16 cellular contexts compared by ENCODE assay signal in genomic region chr2:68280316-68280715, GRCh38. TPM values are rescaled to one million over a fixed set of nuclear protein-coding genes. Genes with fewer than 3 reads are reported as not detected.
A peak's percentile ranks its signal among the peaks of the same experiment; 100 is the strongest.
DNase-seq lines count a peak whose midpoint lies in the region; FAIRE-seq and TF ChIP-seq lines count a peak whose summit lies in the region.
"Had no signal": no experiment of that assay in that cellular context is flagged by ENCODE, and none has a peak within 500 bp of the region (broad histone marks: within the 10 kb centered on the region; RNA-seq: fewer than 3 reads in every experiment).

No MANE protein-coding gene starts in this region.

- no peak for TF ChIP-seq EP300 in suprapubic skin (IDR thresholded peaks at IDR 0.05)

- TF ChIP-seq RAD21 in liver (IDR thresholded peaks at IDR 0.05): peak; percentile 9 to 39

- no peak overlapping the region for H3K4me3 ChIP-seq in bronchial epithelial cell (ENCODE audit: low read depth, low read length)
- no peak overlapping the region for H3K4me3 ChIP-seq in liver (ENCODE audit: low read depth in 1 of 3, low read length in 3 of 3)
- H3K4me3 ChIP-seq in suprapubic skin: no peak overlapping the region
- H3K4me3 ChIP-seq: HAP-1 had no signal

- no peak overlapping the region for H3K9ac ChIP-seq in liver (ENCODE audit: low read depth in 1 of 2, low read length in 2 of 2)

- H3K4me1 ChIP-seq in liver (ENCODE audit: control insufficient read depth in 4 of 4, insufficient read depth in 4 of 4, low read length in 3 of 4): peaks cover 0 to 13% (median 8%) of the 10 kb centered on the region in 4 donors
- peaks cover 63% of the 10 kb centered on the region for H3K4me1 ChIP-seq in suprapubic skin
- H3K4me1 ChIP-seq: Caco-2, HAP-1 had no signal

- H3K36me3 ChIP-seq in bronchial epithelial cell (ENCODE audit: control insufficient read depth, insufficient read depth, low read length): no peaks in the 10 kb centered on the region
- H3K36me3 ChIP-seq in liver (ENCODE audit: control insufficient read depth in 4 of 4, insufficient read depth in 3 of 4, low read depth in 1 of 4, low read length in 3 of 4): no peaks in the 10 kb centered on the region
- no peaks in the 10 kb centered on the region for H3K36me3 ChIP-seq in suprapubic skin
- H3K36me3 ChIP-seq: HAP-1 had no signal

- H3K27ac ChIP-seq in liver (ENCODE audit: low read depth in 1 of 2, low read length in 2 of 2) (peak overlapping the region in 1 of 2 donors; percentile 64), suprapubic skin (peak overlapping the region; percentile 68), substantia nigra (ENCODE audit: low read depth, low read length, poor library complexity, severe bottlenecking) (no peak overlapping the region)

- 39% methylated on average over 1 of the region's 1 CpG for WGBS in liver
- WGBS in suprapubic skin: 55% methylated on average over 1 of the region's 1 CpG

- FAIRE-seq in GM12892 (lab: Jason Lieb, UNC): peak; percentile 38
- FAIRE-seq in bronchial epithelial cell (lab: Jason Lieb, UNC): no peak
- FAIRE-seq: A204.1, H1, HTR-8/SVneo had no signal

- DNase-seq in GM12892 (ENCODE audit: insufficient read length) (no peak), bronchial epithelial cell (ENCODE audit: low read depth) (peak; percentile 15), suprapubic skin (ENCODE audit: low spot score in 2 of 2) (no peak), AML-193 (lab: John Stamatoyannopoulos, UW) (no peak), Kasumi-1 (lab: John Stamatoyannopoulos, UW) (no peak), substantia nigra (lab: John Stamatoyannopoulos, UW) (no peak)
- DNase-seq: Caco-2; CD8-positive, alpha-beta memory T cell; DND-41; GDM1; HFFc6 had no signal

- TF ChIP-seq CTCF in bronchial epithelial cell (IDR thresholded peaks at IDR 0.05; ENCODE audit: insufficient read depth, low read length, severe bottlenecking) (no peak), liver (IDR thresholded peaks at IDR 0.05; ENCODE audit: low read depth, low read length, missing input control) (no peak), suprapubic skin (IDR thresholded peaks at IDR 0.05) (no peak)

- H3K27me3 ChIP-seq in bronchial epithelial cell (ENCODE audit: control insufficient read depth, insufficient read depth, low read length) (no peaks in the 10 kb centered on the region), liver (ENCODE audit: control insufficient read depth in 4 of 4, insufficient read depth in 4 of 4, low read length in 3 of 4) (no peaks in the 10 kb centered on the region), suprapubic skin (no peaks in the 10 kb centered on the region)

- H3K9me3 ChIP-seq in liver (ENCODE audit: control insufficient read depth in 4 of 4, low read length in 3 of 4): no peaks in the 10 kb centered on the region
- H3K9me3 ChIP-seq in suprapubic skin: no peaks in the 10 kb centered on the region
- H3K9me3 ChIP-seq: Caco-2, HAP-1 had no signal

- no peak for TF ChIP-seq POLR2A in GM12892 (IDR thresholded peaks at IDR 0.05; ENCODE audit: low read depth, low read length)
- no peak for TF ChIP-seq POLR2A in suprapubic skin (IDR thresholded peaks at IDR 0.05)

TF ChIP-seq in liver, 16 proteins besides CTCF, POLR2A, EP300 and RAD21:
- TF ChIP-seq EGR1 (IDR thresholded peaks at IDR 0.05; ENCODE audit: low read depth in 2 of 2) (no peak), TAF1 (conservative IDR thresholded peaks at IDR 0.05) (no peak), RXRA (IDR thresholded peaks at IDR 0.05) (peak; percentile 74 to 76), ZBTB33 (IDR thresholded peaks at IDR 0.05) (peak; percentile 38), REST (IDR thresholded peaks at IDR 0.05) (no peak), YY1 (IDR thresholded peaks at IDR 0.05) (no peak), ATF3 (IDR thresholded peaks at IDR 0.05) (no peak), GABPA (IDR thresholded peaks at IDR 0.05 in 1 of 2, conservative IDR thresholded peaks at IDR 0.05 in 1 of 2) (no peak), NR2F2 (IDR thresholded peaks at IDR 0.05) (no peak), HNF4A (conservative IDR thresholded peaks at IDR 0.05) (peak; percentile 98), HNF4G (IDR thresholded peaks at IDR 0.05) (peak; percentile 80), FOXA1 (IDR thresholded peaks at IDR 0.05) (peak; percentile 45), JUND (IDR thresholded peaks at IDR 0.05) (peak; percentile 48 to 73), FOXA2 (IDR thresholded peaks at IDR 0.05) (no peak), MAX (IDR thresholded peaks at IDR 0.05) (peak; percentile 33), SP1 (IDR thresholded peaks at IDR 0.05) (peak; percentile 76)

RNA-seq across cellular contexts. Expression of gene PPP3R1, which starts 28.0 kb away (rescaled TPM):
- polyA plus RNA-seq in GM12892 (2012; ENCODE audit: missing spikeins): 38.6 TPM
- total RNA-seq in bronchial epithelial cell (19.2 and 26.5 TPM in 2 replicates), liver (10 to 100 TPM; 22.5 to 42.5 TPM), suprapubic skin (10 to 100 TPM; 31.3 to 40.0 (median 36.2) TPM)
- polyA plus RNA-seq in liver: 10 to 100 TPM in 1 of 2 donors, 1 to 10 TPM in 1; 2.4 to 14.1 TPM

RNA-seq across cellular contexts. Expression of gene CNRIP1, which starts 39.4 kb away (rescaled TPM):
- polyA plus RNA-seq in GM12892 (2012; ENCODE audit: missing spikeins): not detected
- total RNA-seq in bronchial epithelial cell (0.26 TPM in 1 of 2 replicates, not detected in the other), liver (10 to 100 TPM in 1 of 2 donors, 1 to 10 TPM in 1; 2.8 to 26.4 TPM), suprapubic skin (10 to 100 TPM in 1 of 4 donors, 1 to 10 TPM in 3; 3.4 to 13.5 (median 6.6) TPM)
- 1 to 10 TPM; 2.9 to 3.3 TPM for polyA plus RNA-seq in liver
- total RNA-seq: Caco-2 had no signal
- polyA plus RNA-seq: CD8-positive, alpha-beta memory T cell had no signal
